In genomic region chr2:96536445-96537065, GRCh38 we compare ENCODE assay signal across 8 cellular contexts. TPM values are rescaled to one million over a fixed set of nuclear protein-coding genes. Genes with fewer than 3 reads are reported as not detected.
DNase-seq lines count a peak whose midpoint lies in the region; ATAC-seq and TF ChIP-seq lines count a peak whose summit lies in the region.

Gene ARID5A (plus strand): TSS chr2:96536752. CDS start chr2:96536827, 75 bp downstream.

- H3K4me3 ChIP-seq in DOHH2 (ENCODE audit: low read length): peak within 1 kb of the TSS; percentile 77
- H3K4me3 ChIP-seq in fibroblast of lung (replicated peaks in 1 of 4; ENCODE audit: control extremely low read depth in 1 of 4, insufficient read depth in 1 of 4, low read depth in 3 of 4, low read length in 4 of 4): peak within 1 kb of the TSS; percentile 45 to 85 (median 62)

- H3K27me3 ChIP-seq in DOHH2 (ENCODE audit: control insufficient read depth, low read length) (peaks cover 67% of the 10 kb centered on the region), fibroblast of lung (ENCODE audit: control insufficient read depth, insufficient read depth, low read length) (no peaks in the 10 kb centered on the region)

- H3K9me3 ChIP-seq in DOHH2 (ENCODE audit: control insufficient read depth, insufficient read depth, low read length) (no peaks in the 10 kb centered on the region), KOPT-K1 (ENCODE audit: insufficient read depth, low read length, poor library complexity, severe bottlenecking) (no peaks in the 10 kb centered on the region), fibroblast of lung (ENCODE audit: control insufficient read depth, insufficient read depth, low read depth, low read length) (no peaks in the 10 kb centered on the region)

- H3K36me3 ChIP-seq in DOHH2 (ENCODE audit: control insufficient read depth, low read length): no peaks in the 10 kb centered on the region
- peaks cover 3% of the 10 kb centered on the region; the same call in 1 of the 2 replicates for H3K36me3 ChIP-seq in KOPT-K1 (ENCODE audit: insufficient read depth, low read length)
- no peaks in the 10 kb centered on the region for H3K36me3 ChIP-seq in fibroblast of lung (ENCODE audit: control insufficient read depth, insufficient read depth, low read length)

- H3K27ac ChIP-seq in DOHH2 (ENCODE audit: low read depth, low read length) (no peak within 1 kb of the TSS), KOPT-K1 (ENCODE audit: low read depth, low read length, poor library complexity, severe bottlenecking) (peak within 1 kb of the TSS; percentile 87), fibroblast of lung (ENCODE audit: insufficient read depth, low read length) (peak within 1 kb of the TSS; percentile 36)

- peak; percentile 90 for DNase-seq in RPMI7951 (ENCODE audit: low read depth)
- DNase-seq in activated T-helper 1 cell treated with Interleukin-2 at 50 U/mL for 16 hours (ENCODE audit: low read depth): peak; percentile 86
- peak; percentile 83 to 90 for DNase-seq in fibroblast of lung (ENCODE audit: low read depth in 2 of 2)
- DNase-seq in naive thymus-derived CD8-positive, alpha-beta T cell: peak; percentile 81 to 96 (median 89)
- DNase-seq in stimulated activated naive B cell treated with anti-CD40 and anti-IgM and Interleukin-4, amounts not matched to agents 10 μg/mL and 1 μg/mL and 100 μg/mL, for 72 hours: peak; percentile 86

- H3K27me3 Mint-ChIP-seq in naive thymus-derived CD8-positive, alpha-beta T cell: no peaks in the 10 kb centered on the region
- no peaks in the 10 kb centered on the region for H3K27me3 Mint-ChIP-seq in stimulated activated naive B cell treated with anti-CD40 and anti-IgM and Interleukin-4, amounts not matched to agents 10 μg/mL and 1 μg/mL and 100 μg/mL, for 72 hours

- H3K4me3 Mint-ChIP-seq in naive thymus-derived CD8-positive, alpha-beta T cell: peak within 1 kb of the TSS; percentile 92 to 99 (median 96)
- peak within 1 kb of the TSS; percentile 97 for H3K4me3 Mint-ChIP-seq in stimulated activated naive B cell treated with anti-CD40 and anti-IgM and Interleukin-4, amounts not matched to agents 10 μg/mL and 1 μg/mL and 100 μg/mL, for 72 hours

- H3F3A ChIP-seq in DOHH2 (ENCODE audit: control insufficient read depth, insufficient read depth): no peaks in the 10 kb centered on the region

- H3K27ac Mint-ChIP-seq in naive thymus-derived CD8-positive, alpha-beta T cell: peak within 1 kb of the TSS; percentile 96 to 100 (median 100)
- H3K27ac Mint-ChIP-seq in stimulated activated naive B cell treated with anti-CD40 and anti-IgM and Interleukin-4, amounts not matched to agents 10 μg/mL and 1 μg/mL and 100 μg/mL, for 72 hours: peak within 1 kb of the TSS; percentile 95

- POLR2A ChIA-PET in naive thymus-derived CD8-positive, alpha-beta T cell (lab: Charles Lee): interaction anchor here (0.7 to 8.4 kb wide), 24 partner anchors 9 to 577 kb away, joined by 3 to 123 read pairs (median 6); partner anchors contain the start of genes ANKRD36, ANKRD39, CNNM3 and CNNM4

- H3K4me1 Mint-ChIP-seq in naive thymus-derived CD8-positive, alpha-beta T cell: peaks cover 22 to 64% (median 55%) of the 10 kb centered on the region in 4 donors
- peaks cover 57 to 78% of the 10 kb centered on the region in 2 donors for H3K4me1 Mint-ChIP-seq in stimulated activated naive B cell treated with anti-CD40 and anti-IgM and Interleukin-4, amounts not matched to agents 10 μg/mL and 1 μg/mL and 100 μg/mL, for 72 hours

- H3K9me2 ChIP-seq in DOHH2 (replicated peaks; ENCODE audit: control insufficient read depth, low read length): no peaks in the 10 kb centered on the region

- H3K4me2 ChIP-seq in DOHH2 (ENCODE audit: low read length) (peak within 1 kb of the TSS; percentile 83), fibroblast of lung (ENCODE audit: extremely low read depth, insufficient read depth, low read length) (peak within 1 kb of the TSS; percentile 89)

- no peak for TF ChIP-seq CTCF in DOHH2 (IDR thresholded peaks at IDR 0.05; ENCODE audit: low read depth, low read length, poor library complexity, severe bottlenecking)
- TF ChIP-seq CTCF in fibroblast of lung (conservative IDR thresholded peaks at IDR 0.05 in 1 of 2, IDR thresholded peaks at IDR 0.05 in 1 of 2; ENCODE audit: low read depth in 1 of 2, low read length in 2 of 2): peak; percentile 34 to 38

- H3K4me1 ChIP-seq in DOHH2 (ENCODE audit: control insufficient read depth, low read length) (peaks cover 17% of the 10 kb centered on the region), fibroblast of lung (ENCODE audit: control insufficient read depth, extremely low read depth, insufficient read depth, low read length) (peaks cover 31% of the 10 kb centered on the region)

- H2AFZ ChIP-seq in fibroblast of lung (ENCODE audit: low read length): no peak within 1 kb of the TSS

- H3K9me3 Mint-ChIP-seq in naive thymus-derived CD8-positive, alpha-beta T cell: peaks cover 0 to 2% (median 0%) of the 10 kb centered on the region in 9 donors
- no peaks in the 10 kb centered on the region for H3K9me3 Mint-ChIP-seq in stimulated activated naive B cell treated with anti-CD40 and anti-IgM and Interleukin-4, amounts not matched to agents 10 μg/mL and 1 μg/mL and 100 μg/mL, for 72 hours

- H3K9ac ChIP-seq in fibroblast of lung (ENCODE audit: insufficient read depth, low read length): peak within 1 kb of the TSS; percentile 77

- ATAC-seq in GM21737 (IDR thresholded peaks at IDR 0.05; ENCODE audit: unreplicated experiment): peak; percentile 43
- ATAC-seq in naive thymus-derived CD8-positive, alpha-beta T cell: peak; percentile 47 to 51
- ATAC-seq in stimulated activated naive B cell treated with anti-CD40 and anti-IgM and Interleukin-4, amounts not matched to agents 10 μg/mL and 1 μg/mL and 100 μg/mL, for 72 hours (replicated peaks): peak; percentile 65 to 70

- H3K79me2 ChIP-seq in DOHH2 (ENCODE audit: control insufficient read depth, low read length) (no peaks in the 10 kb centered on the region), fibroblast of lung (ENCODE audit: control insufficient read depth, insufficient read depth, low read length) (peaks cover 5% of the 10 kb centered on the region)

- peaks cover 0 to 15% (median 0%) of the 10 kb centered on the region in 3 donors for H3K36me3 Mint-ChIP-seq in naive thymus-derived CD8-positive, alpha-beta T cell
- peaks cover 27 to 37% of the 10 kb centered on the region in 2 donors for H3K36me3 Mint-ChIP-seq in stimulated activated naive B cell treated with anti-CD40 and anti-IgM and Interleukin-4, amounts not matched to agents 10 μg/mL and 1 μg/mL and 100 μg/mL, for 72 hours

- peaks cover 10% of the 10 kb centered on the region for H4K20me1 ChIP-seq in DOHH2 (ENCODE audit: control insufficient read depth, insufficient read depth, low read depth, low read length)
- peaks cover 2% of the 10 kb centered on the region for H4K20me1 ChIP-seq in fibroblast of lung (ENCODE audit: control insufficient read depth, extremely low read depth, insufficient read depth, low read length)

RNA-seq across cellular contexts. Expression of gene ARID5A, which starts in this region (rescaled TPM):
- total RNA-seq in RPMI7951 (2014; rRNA removed; shearing (Covaris generic)): 9.0 and 12.6 TPM in 2 replicates
- 7.2 and 9.7 TPM in 2 replicates for total RNA-seq in fibroblast of lung
- polyA plus RNA-seq in fibroblast of lung: 4.1 and 5.2 TPM in 2 replicates
- polyA plus RNA-seq in fibroblast of lung (2012): 12.1 TPM in 2 replicates
- 5.3 and 9.2 TPM in 2 replicates for polyA minus RNA-seq in fibroblast of lung (ENCODE audit: low replicate concordance)
- 100 to 1,000 TPM; 100 to 108 TPM for total RNA-seq in naive thymus-derived CD8-positive, alpha-beta T cell
- 100 to 1,000 TPM in 1 of 3 donors, 10 to 100 TPM in 2; 41.7 to 101 (median 55.2) TPM for polyA plus RNA-seq in naive thymus-derived CD8-positive, alpha-beta T cell
